ENCODE assay signal across 1 cellular context in genomic region chr2:120260736-120261135, GRCh38.
TF ChIP-seq lines count a peak whose summit lies in the region.

No MANE protein-coding gene starts in this region.

TF ChIP-seq in endothelial cell of umbilical vein, 7 proteins besides CTCF, POLR2A, EP300 and RAD21:
- TF ChIP-seq MAX (IDR thresholded peaks at IDR 0.05; ENCODE audit: insufficient read depth, insufficient read length) (no peak), JUN (IDR thresholded peaks at IDR 0.05; ENCODE audit: borderline replicate concordance, insufficient read depth, insufficient read length, low read depth) (no peak), POLR2AphosphoS5 (IDR thresholded peaks at IDR 0.05; ENCODE audit: insufficient read depth, low read depth, low read length) (no peak), FOS (IDR thresholded peaks at IDR 0.05; ENCODE audit: borderline replicate concordance, insufficient read depth, low read length) (no peak), GATA2 (IDR thresholded peaks at IDR 0.05; ENCODE audit: insufficient read depth, insufficient read length, low read depth, low read length) (no peak), MYC (IDR thresholded peaks at IDR 0.05; ENCODE audit: low read depth, low read length) (no peak), EZH2 (IDR thresholded peaks at IDR 0.05; ENCODE audit: borderline replicate concordance, low read depth, low read length, severe bottlenecking) (no peak)
TF ChIP-seq in endothelial cell of umbilical vein: peak in this region for 0.
